ENCODE assay signal across 24 cellular contexts in genomic region chr3:98811048-98811447, GRCh38. TPM values are rescaled to one million over a fixed set of nuclear protein-coding genes. Genes with fewer than 3 reads are reported as not detected.
"Had no signal": no experiment of that assay in that cellular context is flagged by ENCODE, and none has a peak within 500 bp of the region (broad histone marks: within the 10 kb centered on the region; RNA-seq: fewer than 3 reads in every experiment).

No MANE protein-coding gene starts in this region.

- DNase-seq: activated B cell treated with CpG ODN at 0.5 μM for 24 hours; activated CD4-positive, alpha-beta T cell treated with anti-CD3 and anti-CD28 coated beads for 4 hours; activated CD4-positive, alpha-beta T cell treated with anti-CD3 and anti-CD28 coated beads, Interleukin-2, amount 50 U/mL, for 48 hours; activated effector memory CD4-positive, alpha-beta T cell treated with Interleukin-2 at 50 U/mL for 16 hours; activated naive CD4-positive, alpha-beta T cell treated with anti-CD3 and anti-CD28 coated beads for 36 hours; activated naive CD8-positive, alpha-beta T cell treated with anti-CD3 and anti-CD28 coated beads, Interleukin-2, amount 10 ng/mL, durations not matched to agents 7 days and 5 days; activated T-cell treated with anti-CD3 and anti-CD28 coated beads, Interleukin-2, amount 50 U/mL, for 48 hours; amygdala; cerebellar nuclear complex; cortex of kidney; foreskin keratinocyte; kidney; left ventricle myocardium inferior; mammary epithelial cell; midbrain; natural killer cell; sigmoid colon; stimulated activated CD4-positive, alpha-beta T cell treated with anti-CD3 and anti-CD28 coated beads, Interleukin-2, amount 100 ng/mL, for 48 hours; stimulated activated CD8-positive, alpha-beta memory T cell treated with anti-CD3 and anti-CD28 coated beads, Interleukin-4, amount 100 ng/mL, for 48 hours; stimulated activated naive B cell treated with anti-CD40 and anti-IgM and Interleukin-4, amounts not matched to agents 10 μg/mL and 1 μg/mL and 100 μg/mL, for 72 hours; T1000; testis; trophoblast cell had no signal

- H3K27ac Mint-ChIP-seq: activated B cell treated with CpG ODN at 0.5 μM for 24 hours; activated naive CD4-positive, alpha-beta T cell treated with anti-CD3 and anti-CD28 coated beads for 36 hours; activated naive CD8-positive, alpha-beta T cell treated with anti-CD3 and anti-CD28 coated beads, Interleukin-2, amount 10 ng/mL, durations not matched to agents 7 days and 5 days; natural killer cell; stimulated activated naive B cell treated with anti-CD40 and anti-IgM and Interleukin-4, amounts not matched to agents 10 μg/mL and 1 μg/mL and 100 μg/mL, for 72 hours had no signal

- H3K27me3 ChIP-seq: foreskin keratinocyte, sigmoid colon, testis, vagina had no signal

- H3K27ac ChIP-seq: foreskin keratinocyte, left ventricle myocardium inferior, sigmoid colon, testis, vagina had no signal

- H3K36me3 Mint-ChIP-seq: activated naive CD8-positive, alpha-beta T cell treated with anti-CD3 and anti-CD28 coated beads, Interleukin-2, amount 10 ng/mL, durations not matched to agents 7 days and 5 days; natural killer cell had no signal

- H3K9me3 ChIP-seq: left ventricle myocardium inferior, sigmoid colon, testis, vagina had no signal

- H3K9me3 Mint-ChIP-seq: activated B cell treated with CpG ODN at 0.5 μM for 24 hours; activated naive CD4-positive, alpha-beta T cell treated with anti-CD3 and anti-CD28 coated beads for 36 hours; activated naive CD8-positive, alpha-beta T cell treated with anti-CD3 and anti-CD28 coated beads, Interleukin-2, amount 10 ng/mL, durations not matched to agents 7 days and 5 days; natural killer cell; stimulated activated naive B cell treated with anti-CD40 and anti-IgM and Interleukin-4, amounts not matched to agents 10 μg/mL and 1 μg/mL and 100 μg/mL, for 72 hours had no signal

- H3K4me3 Mint-ChIP-seq: activated B cell treated with CpG ODN at 0.5 μM for 24 hours; activated naive CD4-positive, alpha-beta T cell treated with anti-CD3 and anti-CD28 coated beads for 36 hours; activated naive CD8-positive, alpha-beta T cell treated with anti-CD3 and anti-CD28 coated beads, Interleukin-2, amount 10 ng/mL, durations not matched to agents 7 days and 5 days; natural killer cell; stimulated activated naive B cell treated with anti-CD40 and anti-IgM and Interleukin-4, amounts not matched to agents 10 μg/mL and 1 μg/mL and 100 μg/mL, for 72 hours had no signal

- H3K4me3 ChIP-seq: left ventricle myocardium inferior, sigmoid colon, testis, vagina had no signal

- H3K4me1 ChIP-seq: sigmoid colon, testis, vagina had no signal

- H3K4me1 Mint-ChIP-seq: activated B cell treated with CpG ODN at 0.5 μM for 24 hours; activated naive CD8-positive, alpha-beta T cell treated with anti-CD3 and anti-CD28 coated beads, Interleukin-2, amount 10 ng/mL, durations not matched to agents 7 days and 5 days; natural killer cell had no signal

- H3K27me3 Mint-ChIP-seq: activated B cell treated with CpG ODN at 0.5 μM for 24 hours; activated naive CD8-positive, alpha-beta T cell treated with anti-CD3 and anti-CD28 coated beads, Interleukin-2, amount 10 ng/mL, durations not matched to agents 7 days and 5 days; stimulated activated naive B cell treated with anti-CD40 and anti-IgM and Interleukin-4, amounts not matched to agents 10 μg/mL and 1 μg/mL and 100 μg/mL, for 72 hours had no signal

- ATAC-seq: foreskin keratinocyte; natural killer cell; stimulated activated naive B cell treated with anti-CD40 and anti-IgM and Interleukin-4, amounts not matched to agents 10 μg/mL and 1 μg/mL and 100 μg/mL, for 72 hours had no signal

RNA-seq across cellular contexts. Expression of gene ST3GAL6, which starts 47.9 kb away (rescaled TPM):
- total RNA-seq: activated B cell treated with CpG ODN at 0.5 μM for 24 hours; activated naive CD4-positive, alpha-beta T cell treated with anti-CD3 and anti-CD28 coated beads for 36 hours had no signal
